8 cellular contexts compared by ENCODE assay signal in genomic region chr17:79026345-79027273, GRCh38. TPM values are rescaled to one million over a fixed set of nuclear protein-coding genes. Genes with fewer than 3 reads are reported as not detected.
DNase-seq lines count a peak whose midpoint lies in the region; ATAC-seq, FAIRE-seq and TF ChIP-seq lines count a peak whose summit lies in the region.

No MANE protein-coding gene starts in this region.

- H3K4me3 ChIP-seq in heart left ventricle, result peak overlapping the region in 10 of 12 donors; percentile 17 to 85 (median 74)
- H3K4me3 ChIP-seq in stomach, result peak overlapping the region in 1 of 4 donors; percentile 13

- TF ChIP-seq CTCF in heart left ventricle (IDR thresholded peaks at IDR 0.05) (no peak), stomach (IDR thresholded peaks at IDR 0.05) (no peak)

- TF ChIP-seq POLR2A in H54 (IDR thresholded peaks at IDR 0.05; ENCODE audit: low read depth, low read length), result no peak
- no peak for TF ChIP-seq POLR2A in heart left ventricle (IDR thresholded peaks at IDR 0.05)
- no peak for TF ChIP-seq POLR2A in stomach (IDR thresholded peaks at IDR 0.05)

- H3K27ac ChIP-seq in heart left ventricle (peak overlapping the region; percentile 74 to 98 (median 90)), stomach (peak overlapping the region in 3 of 5 donors; percentile 31 to 62 (median 33))

- no peak for TF ChIP-seq EP300 in stomach (IDR thresholded peaks at IDR 0.05)

- no peak for FAIRE-seq in H54 (lab: Jason Lieb, UNC)

- peaks cover 4 to 79% (median 67%) of the 10 kb centered on the region in 12 donors for H3K4me1 ChIP-seq in heart left ventricle
- peaks cover 62 to 81% (median 67%) of the 10 kb centered on the region in 4 donors for H3K4me1 ChIP-seq in stomach

- H3K36me3 ChIP-seq in heart left ventricle, result no peaks in the 10 kb centered on the region
- H3K36me3 ChIP-seq in stomach, result no peaks in the 10 kb centered on the region

- 22 to 31% (median 26%) methylated on average over 12 to 16 of the region's 16 CpGs for WGBS in heart left ventricle, 4 donors
- WGBS in stomach, 5 donors, result 63 to 82% (median 70%) methylated on average over 15 to 16 of the region's 16 CpGs

- H3K9me3 ChIP-seq in heart left ventricle (no peaks in the 10 kb centered on the region), stomach (no peaks in the 10 kb centered on the region)

- H3K27me3 ChIP-seq in heart left ventricle, result peaks cover 0 to 32% (median 0%) of the 10 kb centered on the region in 9 donors
- H3K27me3 ChIP-seq in stomach, result peaks cover 0 to 67% (median 20%) of the 10 kb centered on the region in 3 donors

- ATAC-seq in heart left ventricle (peak; percentile 7 to 29 (median 20)), GM21528 (IDR thresholded peaks at IDR 0.05; ENCODE audit: low FRiP score, unreplicated experiment) (no peak)

- DNase-seq in H54 (ENCODE audit: insufficient read length, low spot score), result peak; percentile 77
- peak; percentile 58 for DNase-seq in T1000 (lab: John Stamatoyannopoulos, UW)
- peak in 4 of 5 donors; percentile 42 to 82 (median 66) for DNase-seq in heart left ventricle
- peak; percentile 24 for DNase-seq in stomach
- DNase-seq in iPS-NIHi7 (ENCODE audit: extremely low spot score), result no peak
- no peak for DNase-seq in stimulated activated CD4-positive, alpha-beta T cell treated with anti-CD3 and anti-CD28 coated beads, Interleukin-12 subunit alpha, Interleukin-12 subunit beta, amount 100 ng/mL, for 4 hours
- DNase-seq in NCI-H187 (lab: John Stamatoyannopoulos, UW), result no peak

- intact Hi-C loops in heart left ventricle (cut with DNase I) (loop anchor here in 2 of 10 donors (10.0 kb wide), 2 partner anchors 58 to 368 kb away; no protein-coding TSS in a partner anchor), stomach (cut with DNase I; ENCODE audit: low total_unique reads) (no loop called here)

RNA-seq across cellular contexts. Expression of gene C1QTNF1, which starts 2.6 kb away (rescaled TPM):
- total RNA-seq in heart left ventricle (100 to 1,000 TPM in 4 of 9 donors, 10 to 100 TPM in 5; 37.0 to 406 (median 66.2) TPM), stomach (10 to 100 TPM in 3 of 5 donors, 1 to 10 TPM in 2; 6.4 to 20.3 (median 10.1) TPM)
- polyA plus RNA-seq in heart left ventricle (100 to 1,000 TPM in 1 of 2 donors, 10 to 100 TPM in 1; 85.5 to 189 TPM), stomach (10 to 100 TPM in 2 of 3 donors, 1 to 10 TPM in 1; 2.9 to 18.2 (median 15.3) TPM)

RNA-seq across cellular contexts. Expression of gene CANT1, which starts 17.0 kb away (rescaled TPM):
- 10 to 100 TPM; 20.4 to 43.7 (median 24.1) TPM for total RNA-seq in heart left ventricle
- polyA plus RNA-seq in heart left ventricle, result 10 to 100 TPM in 1 of 2 donors, 1 to 10 TPM in 1; 5.1 to 46.2 TPM
- total RNA-seq in stomach, result 100 to 1,000 TPM in 1 of 5 donors, 10 to 100 TPM in 4; 31.2 to 151 (median 70.1) TPM
- polyA plus RNA-seq in stomach, result 10 to 100 TPM; 16.6 to 20.9 (median 18.1) TPM

RNA-seq across cellular contexts. Expression of gene LGALS3BP, which starts 46.9 kb away (rescaled TPM):
- total RNA-seq in heart left ventricle, result 1,000 to 10,000 TPM in 1 of 9 donors, 100 to 1,000 TPM in 8; 250 to 1,343 (median 688) TPM
- 100 to 1,000 TPM; 178 to 363 TPM for polyA plus RNA-seq in heart left ventricle
- total RNA-seq in stomach, result 100 to 1,000 TPM in 4 of 5 donors, 10 to 100 TPM in 1; 94.5 to 625 (median 434) TPM
- polyA plus RNA-seq in stomach, result 100 to 1,000 TPM in 2 of 3 donors, 10 to 100 TPM in 1; 63.4 to 212 (median 172) TPM

RNA-seq across cellular contexts. Expression of gene ENGASE, which starts 48.0 kb away (rescaled TPM):
- total RNA-seq in heart left ventricle (10 to 100 TPM in 8 of 9 donors, 1 to 10 TPM in 1; 6.2 to 42.0 (median 25.5) TPM), stomach (100 to 1,000 TPM in 1 of 5 donors, 10 to 100 TPM in 4; 33.8 to 505 (median 65.9) TPM)
- polyA plus RNA-seq in heart left ventricle (10 to 100 TPM in 1 of 2 donors, 1 to 10 TPM in 1; 9.9 to 21.9 TPM), stomach (10 to 100 TPM in 2 of 3 donors, 1 to 10 TPM in 1; 6.6 to 23.8 (median 20.1) TPM)

Comparison
In these comparisons a context has a peak if more than half of its experiments do, and no peak if none do; other contexts are left out.
1. DNase-seq: peak in H54 (single experiment), T1000 (single experiment), heart left ventricle (4 of 5) and stomach (single experiment); none in iPS-NIHi7 (single experiment), stimulated activated CD4-positive, alpha-beta T cell treated with anti-CD3 and anti-CD28 coated beads, Interleukin-12 subunit alpha, Interleukin-12 subunit beta, amount 100 ng/mL, for 4 hours (single experiment) and NCI-H187 (0 of 2).